In the genomic region with DNA sequence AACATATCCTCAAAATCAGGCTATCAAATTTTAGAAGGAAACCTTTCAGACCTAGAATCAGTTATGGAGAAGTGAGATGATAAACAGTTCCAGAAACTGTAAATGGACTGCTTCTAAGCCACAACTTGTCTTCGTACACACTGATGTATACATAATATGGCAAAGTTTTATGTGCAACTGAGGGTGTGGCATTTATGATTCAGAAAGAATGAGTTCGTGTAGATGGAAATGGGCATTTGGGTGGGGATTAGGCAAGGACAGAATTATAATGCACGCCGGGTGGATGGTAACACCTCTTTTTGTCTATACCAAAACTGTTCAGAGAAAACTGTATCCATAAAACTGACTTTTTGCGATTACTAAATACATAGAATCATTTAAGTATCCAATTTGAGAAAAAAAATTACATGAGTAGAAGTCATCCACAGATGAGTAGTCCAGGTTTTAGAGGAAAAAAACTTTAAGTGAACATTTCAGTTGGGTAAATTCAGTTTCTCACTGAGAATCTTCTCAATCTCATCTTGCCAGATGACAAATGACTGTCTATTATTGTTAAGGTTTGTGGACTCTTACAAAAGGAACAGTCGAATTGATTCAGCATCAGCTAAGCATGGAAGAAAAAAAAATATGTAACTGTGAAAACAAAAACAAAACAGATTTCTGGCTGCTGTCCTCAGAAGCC, we compare ENCODE assay signal across 14 cellular contexts. TPM values are rescaled to one million over a fixed set of nuclear protein-coding genes. Genes with fewer than 3 reads are reported as not detected.
DNase-seq lines count a peak whose midpoint lies in the region; ATAC-seq, FAIRE-seq and TF ChIP-seq lines count a peak whose summit lies in the region.
"Had no signal": no experiment of that assay in that cellular context is flagged by ENCODE, and none has a peak within 500 bp of the region (broad histone marks: within the 10 kb centered on the region; RNA-seq: fewer than 3 reads in every experiment).

No MANE protein-coding gene starts in this region.

- ATAC-seq in GM19463 (IDR thresholded peaks at IDR 0.05; ENCODE audit: unreplicated experiment) = no peak
- ATAC-seq: naive thymus-derived CD4-positive, alpha-beta T cell had no signal

- H3K9ac ChIP-seq in HUES48 (ENCODE audit: low read depth, low read length) (no peak overlapping the region), keratinocyte (ENCODE audit: control insufficient read depth, extremely low read depth, insufficient read depth, low read length) (peak overlapping the region; percentile 91), subcutaneous abdominal adipose tissue (ENCODE audit: low read length in 5 of 5) (peak overlapping the region in 2 of 5 donors; percentile 2 to 42)

- H3K9me1 ChIP-seq in keratinocyte (ENCODE audit: control insufficient read depth, extremely low read depth, insufficient read depth, low read length) = no peaks in the 10 kb centered on the region

- H3K79me2 ChIP-seq in keratinocyte (ENCODE audit: control insufficient read depth, insufficient read depth, low read length) = no peaks in the 10 kb centered on the region

- peak; percentile 48 for FAIRE-seq in keratinocyte (lab: Jason Lieb, UNC)

- no peaks in the 10 kb centered on the region for H4K20me1 ChIP-seq in keratinocyte (ENCODE audit: control insufficient read depth, extremely low read depth, insufficient read depth, low read length)

- DNase-seq in brain microvascular endothelial cell = no peak
- DNase-seq in keratinocyte (ENCODE audit: low read depth, low spot score) = no peak
- DNase-seq in RKO (ENCODE audit: low spot score) = no peak
- no peak for DNase-seq in MG63
- no peak for DNase-seq in stimulated activated CD4-positive, alpha-beta T cell treated with anti-CD3 and anti-CD28 coated beads, Interleukin-4, amount 100 ng/mL, for 4 hours
- DNase-seq: activated CD4-positive, alpha-beta T cell treated with anti-CD3 and anti-CD28 coated beads for 48 hours; CD8-positive, alpha-beta memory T cell; Kasumi-1; naive thymus-derived CD4-positive, alpha-beta T cell; NCI-H2029 treated with DMSO at 0.1 percent for 48 hours; stimulated activated CD4-positive, alpha-beta T cell treated with anti-CD3 and anti-CD28 coated beads, Interleukin-12 subunit alpha, Interleukin-12 subunit beta, amount 100 ng/mL, for 4 hours had no signal

- TF ChIP-seq CTCF in brain microvascular endothelial cell (IDR thresholded peaks at IDR 0.05; ENCODE audit: low read depth, low read length, missing control alignments) (no peak), keratinocyte (optimal IDR thresholded peaks at IDR 0.05 in 1 of 3, IDR thresholded peaks at IDR 0.05 in 1 of 3, conservative IDR thresholded peaks at IDR 0.05 in 1 of 3; ENCODE audit: extremely low read depth in 1 of 3, insufficient read depth in 2 of 3, low read length in 3 of 3) (no peak)

- dilution Hi-C loops in keratinocyte (cut with MboI; ENCODE audit: extremely low pct_ligation_motif_present, low sequenced_read_pairs) = loop anchor here (25.0 kb wide), 1 partner anchor 309 kb away; a partner anchor contains a TSS

- peak overlapping the region; percentile 84 for H3K4me2 ChIP-seq in keratinocyte (ENCODE audit: control insufficient read depth, extremely low read depth, insufficient read depth, low read depth, low read length)

- H3K4me3 ChIP-seq in HUES48 (ENCODE audit: low read depth, low read length) (no peak overlapping the region), brain microvascular endothelial cell (ENCODE audit: low read depth, low read length) (no peak overlapping the region), keratinocyte (ENCODE audit: control insufficient read depth in 2 of 3, extremely low read depth in 1 of 3, insufficient read depth in 2 of 3, low read depth in 1 of 3, low read length in 3 of 3) (peak overlapping the region in 2 of 3 experiments; percentile 40 to 56), subcutaneous abdominal adipose tissue (ENCODE audit: low read depth in 1 of 5, low read length in 5 of 5) (peak overlapping the region in 1 of 5 donors; percentile 51), MG63 (no peak overlapping the region)

- in situ Hi-C loops in brain microvascular endothelial cell (cut with HindIII; ENCODE audit: low pct_ligation_motif_present, low sequenced_read_pairs) = loop anchor here (25.0 kb wide), 1 partner anchor 309 kb away; a partner anchor contains a TSS

- H3K4me1 ChIP-seq in HUES48 (ENCODE audit: control insufficient read depth, insufficient read depth, low read length) = peaks cover 24% of the 10 kb centered on the region
- H3K4me1 ChIP-seq in keratinocyte (ENCODE audit: control insufficient read depth, extremely low read depth, insufficient read depth, low read length) = peaks cover 43% of the 10 kb centered on the region
- peaks cover 7 to 40% (median 32%) of the 10 kb centered on the region in 5 donors for H3K4me1 ChIP-seq in subcutaneous abdominal adipose tissue (ENCODE audit: control insufficient read depth in 5 of 5, insufficient read depth in 5 of 5, low read length in 5 of 5)

- no peaks in the 10 kb centered on the region for H3K9me3 ChIP-seq in HUES48 (ENCODE audit: control insufficient read depth, insufficient read depth, low read length)
- H3K9me3 ChIP-seq in keratinocyte (ENCODE audit: control insufficient read depth, low read depth, low read length) = no peaks in the 10 kb centered on the region
- no peaks in the 10 kb centered on the region for H3K9me3 ChIP-seq in subcutaneous abdominal adipose tissue (ENCODE audit: control insufficient read depth in 5 of 5, low read length in 5 of 5)
- H3K9me3 ChIP-seq in MG63 = no peaks in the 10 kb centered on the region

- H2AFZ ChIP-seq in keratinocyte (ENCODE audit: control insufficient read depth, low read length) = peak overlapping the region; percentile 37

- H3K27me3 ChIP-seq in HUES48 (ENCODE audit: control insufficient read depth, insufficient read depth, low read length) (no peaks in the 10 kb centered on the region), brain microvascular endothelial cell (replicated peaks) (no peaks in the 10 kb centered on the region), keratinocyte (ENCODE audit: control insufficient read depth, extremely low read depth, insufficient read depth, low read length) (no peaks in the 10 kb centered on the region), subcutaneous abdominal adipose tissue (ENCODE audit: control insufficient read depth in 5 of 5, insufficient read depth in 4 of 5, low read length in 5 of 5) (no peaks in the 10 kb centered on the region), MG63 (no peaks in the 10 kb centered on the region)

- H3K27ac ChIP-seq in HUES48 (ENCODE audit: low read depth, low read length) (peak overlapping the region; percentile 80), brain microvascular endothelial cell (peak overlapping the region; percentile 87), keratinocyte (ENCODE audit: control insufficient read depth, insufficient read depth, low read length) (peak overlapping the region; percentile 100), subcutaneous abdominal adipose tissue (ENCODE audit: low read depth, low read length) (peak overlapping the region; percentile 86)

- H3K36me3 ChIP-seq in HUES48 (ENCODE audit: control insufficient read depth, insufficient read depth, low read length) (no peaks in the 10 kb centered on the region), brain microvascular endothelial cell (replicated peaks) (peaks cover 3% of the 10 kb centered on the region), keratinocyte (ENCODE audit: control insufficient read depth in 2 of 2, extremely low read depth in 1 of 2, insufficient read depth in 2 of 2, low read length in 2 of 2) (no peaks in the 10 kb centered on the region), subcutaneous abdominal adipose tissue (ENCODE audit: control insufficient read depth in 5 of 5, insufficient read depth in 5 of 5, low read length in 5 of 5) (no peaks in the 10 kb centered on the region), MG63 (peaks cover 9% of the 10 kb centered on the region)

RNA-seq across cellular contexts. Expression of a gene that starts 22.5 kb away (rescaled TPM):
- polyA plus RNA-seq in keratinocyte = 75.7 to 130 TPM (median 97.0 TPM) in 3 replicates
- 39.7 TPM for polyA plus RNA-seq in keratinocyte (2011; ENCODE audit: low read depth)
- polyA plus RNA-seq in keratinocyte (2011; cell fraction: cytosol; rRNA removed) = 58.1 and 97.0 TPM in 2 replicates
- polyA plus RNA-seq in keratinocyte (2011; cell fraction: nucleus; rRNA removed) = 132 and 155 TPM in 2 replicates
- 42.8 and 92.9 TPM in 2 replicates for polyA plus RNA-seq in keratinocyte (2012; ENCODE audit: low replicate concordance)
- polyA minus RNA-seq in keratinocyte = 17.4 to 68.3 TPM (median 50.7 TPM) in 3 replicates
- 31.5 TPM for polyA minus RNA-seq in keratinocyte (2011; cell fraction: cytosol; rRNA and poly(A)+ RNA removed)
- polyA minus RNA-seq in keratinocyte (2011; cell fraction: nucleus; rRNA and poly(A)+ RNA removed) = 40.3 and 72.9 TPM in 2 replicates
- total RNA-seq in MG63 (2014; rRNA removed; shearing (Covaris generic); ENCODE audit: low replicate concordance) = 66.9 and 104 TPM in 2 replicates

RNA-seq across cellular contexts. Expression of a gene that starts 42.1 kb away (rescaled TPM):
- 296 to 502 TPM (median 471 TPM) in 3 replicates for polyA plus RNA-seq in keratinocyte
- 326 TPM for polyA plus RNA-seq in keratinocyte (2011; ENCODE audit: low read depth)
- polyA plus RNA-seq in keratinocyte (2011; cell fraction: cytosol; rRNA removed) = 458 and 494 TPM in 2 replicates
- polyA plus RNA-seq in keratinocyte (2011; cell fraction: nucleus; rRNA removed) = 167 and 228 TPM in 2 replicates
- 240 and 445 TPM in 2 replicates for polyA plus RNA-seq in keratinocyte (2012; ENCODE audit: low replicate concordance)
- 29.1 to 162 TPM (median 72.1 TPM) in 3 replicates for polyA minus RNA-seq in keratinocyte
- polyA minus RNA-seq in keratinocyte (2011; cell fraction: cytosol; rRNA and poly(A)+ RNA removed) = 87.5 TPM
- 30.6 and 47.7 TPM in 2 replicates for polyA minus RNA-seq in keratinocyte (2011; cell fraction: nucleus; rRNA and poly(A)+ RNA removed)
- 398 and 501 TPM in 2 replicates for total RNA-seq in MG63 (2014; rRNA removed; shearing (Covaris generic); ENCODE audit: low replicate concordance)

Comparison
In these comparisons a context has a peak if more than half of its experiments do, and no peak if none do; other contexts are left out.
1. H3K4me3 ChIP-seq: peak in keratinocyte (2 of 3); none in HUES48 (single experiment), brain microvascular endothelial cell (single experiment) and MG63 (single experiment).
2. Peak in every context shown above with its lines, with median percentiles within 50 percentile points of each other: H3K27ac ChIP-seq.